12 cellular contexts compared by ENCODE assay signal in genomic region chr2:209473930-209474419, GRCh38. TPM values are rescaled to one million over a fixed set of nuclear protein-coding genes. Genes with fewer than 3 reads are reported as not detected.
DNase-seq lines count a peak whose midpoint lies in the region; FAIRE-seq and TF ChIP-seq lines count a peak whose summit lies in the region.
"Had no signal": no experiment of that assay in that cellular context is flagged by ENCODE, and none has a peak within 500 bp of the region (broad histone marks: within the 10 kb centered on the region; RNA-seq: fewer than 3 reads in every experiment).

No MANE protein-coding gene starts in this region.

- TF ChIP-seq CTCF in AG09309 (IDR thresholded peaks at IDR 0.05; ENCODE audit: control insufficient read depth, insufficient read depth, low read depth, low read length, missing control alignments) (no peak), D721Med (IDR thresholded peaks at IDR 0.05; ENCODE audit: insufficient read depth, missing control alignments) (no peak)

- peak; percentile 94 for DNase-seq in AG09309 (ENCODE audit: low read depth)
- DNase-seq in HS-27A (ENCODE audit: low read depth), result peak; percentile 64
- peak; percentile 65 to 76 for DNase-seq in SJCRH30
- DNase-seq in hepatic stellate cell (ENCODE audit: low spot score), result peak; percentile 40
- no peak for DNase-seq in medulla oblongata (ENCODE audit: extremely low spot score)
- no peak for DNase-seq in NCI-H2029 (lab: John Stamatoyannopoulos, UW)
- DNase-seq in activated CD4-positive, alpha-beta T cell treated with anti-CD3 and anti-CD28 coated beads for 1 hour, result no peak
- DNase-seq in D721Med (ENCODE audit: insufficient read length, low spot score), result no peak
- DNase-seq: activated CD8-positive, alpha-beta memory T cell treated with anti-CD3 and anti-CD28 coated beads, Interleukin-2, amount 10 ng/mL, durations not matched to agents 7 days and 5 days; NCI-H187 treated with DMSO at 0.1 percent for 48 hours had no signal

- no peaks in the 10 kb centered on the region for H3K36me3 ChIP-seq in SJCRH30

- no peak overlapping the region for H3K4me3 ChIP-seq in AG09309 (ENCODE audit: control insufficient read depth, low read depth, low read length)
- H3K4me3 ChIP-seq in SJCRH30, result no peak overlapping the region

- H3K27ac ChIP-seq in SJCRH30, result no peak overlapping the region; the same call in 1 of the 2 replicates

- no peak for FAIRE-seq in D721Med (lab: Jason Lieb, UNC)
- FAIRE-seq: H1 had no signal

- H3K27me3 ChIP-seq in SJCRH30, result no peaks in the 10 kb centered on the region

- H3K4me1 ChIP-seq in SJCRH30, result peaks cover 24% of the 10 kb centered on the region

- H3K9me3 ChIP-seq in SJCRH30 (replicated peaks), result no peaks in the 10 kb centered on the region

RNA-seq across cellular contexts. Expression of gene MAP2, which starts 50.1 kb away (rescaled TPM):
- 59.3 and 63.3 TPM in 2 replicates for total RNA-seq in SJCRH30 (2014; rRNA removed; shearing (Covaris generic))
- total RNA-seq: G401 had no signal

Comparison
In these comparisons a context has a peak if more than half of its experiments do, and no peak if none do; other contexts are left out.
1. DNase-seq: peak in AG09309 (single experiment), HS-27A (single experiment), SJCRH30 (2 of 2) and hepatic stellate cell (single experiment); none in medulla oblongata (single experiment), NCI-H2029 (single experiment), activated CD4-positive, alpha-beta T cell treated with anti-CD3 and anti-CD28 coated beads for 1 hour (single experiment) and D721Med (single experiment).